In the genomic region with DNA sequence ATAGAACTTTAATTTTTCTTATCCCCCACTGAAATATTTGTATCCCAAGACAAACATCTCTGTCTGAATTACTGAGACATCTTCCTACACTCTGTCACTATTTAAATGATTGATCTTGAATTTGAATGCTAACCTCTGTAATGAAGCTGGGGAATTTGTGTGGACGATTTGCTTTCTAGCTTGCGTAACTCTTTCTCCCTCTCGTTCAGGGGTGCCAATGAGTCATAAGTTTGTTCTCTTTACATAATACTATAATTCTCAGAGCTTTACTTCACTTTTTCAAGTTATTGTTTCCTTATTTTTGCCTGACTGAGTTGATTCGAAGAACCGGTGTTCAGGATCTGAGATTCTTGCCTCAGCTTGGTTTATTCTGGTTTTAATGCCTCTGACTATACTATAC, we compare ENCODE assay signal across 19 cellular contexts.
DNase-seq lines count a peak whose midpoint lies in the region; ATAC-seq and TF ChIP-seq lines count a peak whose summit lies in the region.
"Had no signal": no experiment of that assay in that cellular context is flagged by ENCODE, and none has a peak within 500 bp of the region (broad histone marks: within the 10 kb centered on the region; RNA-seq: fewer than 3 reads in every experiment).

No MANE protein-coding gene starts in this region.

- peaks cover 4% of the 10 kb centered on the region for H3K9me3 Mint-ChIP-seq in GM23338
- H3K9me3 Mint-ChIP-seq in CD8-positive, alpha-beta memory T cell: peaks cover 2 to 33% (median 10%) of the 10 kb centered on the region in 5 donors

- CTCF ChIA-PET in CD8-positive, alpha-beta memory T cell (lab: Charles Lee): no interaction called here
- CTCF ChIA-PET in GM10248 (lab: Yijun Ruan, JAX): no interaction called here

- ATAC-seq in GM23338: no peak
- ATAC-seq: T-helper 17 cell had no signal

- no peaks in the 10 kb centered on the region for H3K4me1 ChIP-seq in GM23338 (ENCODE audit: insufficient read depth)
- H3K4me1 ChIP-seq in CD8-positive, alpha-beta memory T cell (ENCODE audit: insufficient read depth, low read length): no peaks in the 10 kb centered on the region
- H3K4me1 ChIP-seq: SJSA1 had no signal

- H3K27ac Mint-ChIP-seq in GM23338: no peak overlapping the region
- H3K27ac Mint-ChIP-seq in CD8-positive, alpha-beta memory T cell: no peak overlapping the region
- H3K27ac Mint-ChIP-seq: T-helper 17 cell had no signal

- POLR2A ChIA-PET in CD8-positive, alpha-beta memory T cell (lab: Charles Lee): no interaction called here
- POLR2A ChIA-PET in GM10248 (lab: Yijun Ruan, JAX): no interaction called here

- H3K79me2 ChIP-seq in GM23338 (replicated peaks; ENCODE audit: insufficient read depth): no peaks in the 10 kb centered on the region

- no peaks in the 10 kb centered on the region for H3K27me3 Mint-ChIP-seq in GM23338 (ENCODE audit: insufficient read depth, low read depth, poor library complexity)
- no peaks in the 10 kb centered on the region for H3K27me3 Mint-ChIP-seq in CD8-positive, alpha-beta memory T cell
- H3K27me3 Mint-ChIP-seq: T-helper 17 cell had no signal

- no peak overlapping the region for H3K4me3 Mint-ChIP-seq in GM23338
- H3K4me3 Mint-ChIP-seq in CD8-positive, alpha-beta memory T cell: no peak overlapping the region
- H3K4me3 Mint-ChIP-seq: T-helper 17 cell had no signal

- peaks cover 4% of the 10 kb centered on the region for H3K36me3 Mint-ChIP-seq in GM23338 (ENCODE audit: low read depth)
- H3K36me3 Mint-ChIP-seq in CD8-positive, alpha-beta memory T cell: no peaks in the 10 kb centered on the region

- no peaks in the 10 kb centered on the region for H3K36me3 ChIP-seq in GM23338 (ENCODE audit: insufficient read depth)
- H3K36me3 ChIP-seq in CD8-positive, alpha-beta memory T cell (ENCODE audit: insufficient read depth, low read length): no peaks in the 10 kb centered on the region
- H3K36me3 ChIP-seq: SJSA1 had no signal

- no peaks in the 10 kb centered on the region for H3K4me1 Mint-ChIP-seq in GM23338
- no peaks in the 10 kb centered on the region for H3K4me1 Mint-ChIP-seq in CD8-positive, alpha-beta memory T cell
- H3K4me1 Mint-ChIP-seq: T-helper 17 cell had no signal

- no peaks in the 10 kb centered on the region for H3K9me2 ChIP-seq in GM23338 (ENCODE audit: insufficient read depth)

- H2AFZ ChIP-seq in GM23338: peak overlapping the region; percentile 6; the same call in 1 of the 2 replicates
- H2AFZ ChIP-seq: PC-9 had no signal

- H3K27me3 ChIP-seq in GM23338 (ENCODE audit: insufficient read depth): no peaks in the 10 kb centered on the region
- H3K27me3 ChIP-seq in CD8-positive, alpha-beta memory T cell (ENCODE audit: insufficient read depth, low read length, poor library complexity, severe bottlenecking): no peaks in the 10 kb centered on the region
- H3K27me3 ChIP-seq: SJSA1 had no signal

- H4K20me1 ChIP-seq in GM23338 (replicated peaks; ENCODE audit: insufficient read depth): no peaks in the 10 kb centered on the region

- H3K4me3 ChIP-seq in GM23338: no peak overlapping the region
- no peak overlapping the region for H3K4me3 ChIP-seq in CD8-positive, alpha-beta memory T cell (ENCODE audit: low read length)
- H3K4me3 ChIP-seq: PC-9, SJSA1 had no signal

- no peak overlapping the region for H3K4me2 ChIP-seq in GM23338
- H3K4me2 ChIP-seq: PC-9 had no signal

- no peaks in the 10 kb centered on the region for H3K9me3 ChIP-seq in CD8-positive, alpha-beta memory T cell (ENCODE audit: low read length)
- H3K9me3 ChIP-seq: SJSA1 had no signal

- peaks cover 4% of the 10 kb centered on the region for H3F3A ChIP-seq in GM23338 (replicated peaks; ENCODE audit: low read depth)

- TF ChIP-seq CTCF in GM23338 (conservative IDR thresholded peaks at IDR 0.05; ENCODE audit: low read depth in 2 of 2) (no peak), GM10248 (IDR thresholded peaks at IDR 0.05; ENCODE audit: control extremely low read depth, extremely low read depth, low read depth, missing control alignments) (no peak)

- DNase-seq in GM23338 (ENCODE audit: low spot score) (no peak), NOMO-1 (lab: John Stamatoyannopoulos, UW; ENCODE audit: unreplicated experiment in 2 of 2) (peak; percentile 79 to 92), SKM-1 (lab: John Stamatoyannopoulos, UW; ENCODE audit: unreplicated experiment) (peak; percentile 77), iris pigment epithelial cell (ENCODE audit: low read depth) (peak; percentile 17), NCI-H82 treated with DMSO at 0.1 percent for 48 hours (lab: John Stamatoyannopoulos, UW; ENCODE audit: unreplicated experiment) (no peak), GM10248 (ENCODE audit: extremely low spot score) (no peak)
- DNase-seq in CD8-positive, alpha-beta memory T cell: no peak
- DNase-seq: KG1; NCI-H1048; NCI-H1436; NCI-H187 treated with DMSO at 0.1 percent for 48 hours; NCI-H510A; NCI-H748 treated with DMSO at 0.1 percent for 48 hours; NK-92 treated with Interleukin-12 subunit alpha and Interleukin-12 subunit beta, amount 100 ng/mL, for 24 hours; PC-9; RPMI8226; T-helper 17 cell had no signal

- H3K27ac ChIP-seq in GM23338 (ENCODE audit: low read depth): no peak overlapping the region
- H3K27ac ChIP-seq in CD8-positive, alpha-beta memory T cell (ENCODE audit: low read depth, low read length): no peak overlapping the region
- H3K27ac ChIP-seq: C4-2B, PC-9, SJSA1 had no signal

TF ChIP-seq in GM23338, 12 proteins besides CTCF, POLR2A, EP300 and RAD21 (continues in another document):
- TF ChIP-seq NANOG (IDR thresholded peaks at IDR 0.05; ENCODE audit: borderline replicate concordance): no peak
- no peak for TF ChIP-seq ZNF114 (CRISPR knock-in tag; IDR thresholded peaks at IDR 0.05)
- no peak for TF ChIP-seq EZH2 (IDR thresholded peaks at IDR 0.05; ENCODE audit: low read depth, unreplicated experiment)
- TF ChIP-seq JUNB (IDR thresholded peaks at IDR 0.05; ENCODE audit: unreplicated experiment): no peak
- TF ChIP-seq ZNF462 (CRISPR knock-in tag; IDR thresholded peaks at IDR 0.05): no peak
- TF ChIP-seq EZH2phosphoT487 (IDR thresholded peaks at IDR 0.05; ENCODE audit: unreplicated experiment): no peak

Comparison
In these comparisons a context has a peak if more than half of its experiments do, and no peak if none do; other contexts are left out.
1. DNase-seq: peak in NOMO-1 (2 of 2), SKM-1 (single experiment) and iris pigment epithelial cell (single experiment); none in GM23338 (single experiment), CD8-positive, alpha-beta memory T cell (0 of 5), NCI-H82 treated with DMSO at 0.1 percent for 48 hours (single experiment) and GM10248 (single experiment).